ENCODE assay signal across 26 cellular contexts in the genomic region with DNA sequence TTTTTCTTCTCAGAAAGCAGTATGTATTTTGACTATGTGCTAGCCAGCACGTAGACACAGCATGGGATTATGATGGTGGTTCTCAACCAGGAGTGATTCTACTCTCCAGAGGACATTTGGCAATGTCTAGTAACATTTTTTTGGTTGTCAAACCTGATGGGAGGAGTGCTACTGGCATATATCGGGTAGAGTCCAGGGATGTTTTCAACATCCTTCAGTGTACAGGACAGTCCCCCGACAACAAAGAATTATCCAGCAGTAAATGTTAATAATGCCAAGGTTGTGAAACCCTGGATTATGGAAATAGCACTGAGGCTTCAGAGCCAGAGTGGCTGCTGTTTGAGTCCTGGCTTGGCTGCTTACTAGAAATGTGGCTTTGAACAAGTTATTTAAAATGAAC. TPM values are rescaled to one million over a fixed set of nuclear protein-coding genes. Genes with fewer than 3 reads are reported as not detected.
"Had no signal": no experiment of that assay in that cellular context is flagged by ENCODE, and none has a peak within 500 bp of the region (broad histone marks: within the 10 kb centered on the region; RNA-seq: fewer than 3 reads in every experiment).

No MANE protein-coding gene starts in this region.

- H3K4me1 ChIP-seq: suprapubic skin, vagina had no signal

- H3K27me3 Mint-ChIP-seq: dendritic cell treated with granulocyte-macrophage colony-stimulating factor and Interleukin-4, amounts not matched to agents 40 ng/mL and 50 ng/mL, for 4 days; effector memory CD8-positive, alpha-beta T cell; naive thymus-derived CD4-positive, alpha-beta T cell had no signal

- H3K36me3 ChIP-seq: prostate gland had no signal

- H3K9me3 ChIP-seq: esophagus muscularis mucosa, prostate gland, suprapubic skin, thyroid gland, upper lobe of left lung, vagina had no signal

- H3K9ac ChIP-seq: parathyroid adenoma had no signal

- H3K27ac Mint-ChIP-seq: dendritic cell treated with granulocyte-macrophage colony-stimulating factor and Interleukin-4, amounts not matched to agents 40 ng/mL and 50 ng/mL, for 4 days; effector memory CD8-positive, alpha-beta T cell; nephron progenitor cell; stimulated activated effector memory CD8-positive, alpha-beta T cell treated with anti-CD3 and anti-CD28 coated beads, Interleukin-12 subunit alpha, Interleukin-12 subunit beta, amount 100 ng/mL, for 72 hours had no signal

- H3K4me2 ChIP-seq: smooth muscle cell had no signal

- H3K27ac ChIP-seq: epithelial cell of prostate, esophagus muscularis mucosa, parathyroid adenoma, prostate gland, suprapubic skin, thyroid gland, upper lobe of left lung, vagina had no signal

- DNase-seq: effector memory CD8-positive, alpha-beta T cell; foreskin melanocyte; glutamatergic neuron; kidney; left cardiac atrium; mammary epithelial cell; naive thymus-derived CD4-positive, alpha-beta T cell; nephron progenitor cell; retina; stimulated activated CD4-positive, alpha-beta T cell treated with anti-CD3 and anti-CD28 coated beads, Interleukin-2, amount 100 ng/mL, for 48 hours; stimulated activated CD8-positive, alpha-beta memory T cell treated with anti-CD3 and anti-CD28 coated beads, Interleukin-4, amount 100 ng/mL, for 48 hours; stimulated activated naive CD8-positive, alpha-beta T cell treated with anti-CD3 and anti-CD28 coated beads, Interleukin-15, Interleukin-2, amounts not matched to agents 100 U/mL and 50 U/mL, for 24 hours; thyroid gland; upper lobe of left lung had no signal

- H2AFZ ChIP-seq: parathyroid adenoma had no signal

- H3K9me3 Mint-ChIP-seq: dendritic cell treated with granulocyte-macrophage colony-stimulating factor and Interleukin-4, amounts not matched to agents 40 ng/mL and 50 ng/mL, for 4 days; effector memory CD8-positive, alpha-beta T cell; naive thymus-derived CD4-positive, alpha-beta T cell; nephron progenitor cell; stimulated activated effector memory CD8-positive, alpha-beta T cell treated with anti-CD3 and anti-CD28 coated beads, Interleukin-12 subunit alpha, Interleukin-12 subunit beta, amount 100 ng/mL, for 72 hours had no signal

- H3K4me3 ChIP-seq: esophagus muscularis mucosa, prostate gland, smooth muscle cell, suprapubic skin, thyroid gland, upper lobe of left lung, vagina had no signal

- H3K4me3 Mint-ChIP-seq: dendritic cell treated with granulocyte-macrophage colony-stimulating factor and Interleukin-4, amounts not matched to agents 40 ng/mL and 50 ng/mL, for 4 days; effector memory CD8-positive, alpha-beta T cell; naive thymus-derived CD4-positive, alpha-beta T cell; nephron progenitor cell; stimulated activated effector memory CD8-positive, alpha-beta T cell treated with anti-CD3 and anti-CD28 coated beads, Interleukin-12 subunit alpha, Interleukin-12 subunit beta, amount 100 ng/mL, for 72 hours had no signal

- H3K4me1 Mint-ChIP-seq: stimulated activated effector memory CD8-positive, alpha-beta T cell treated with anti-CD3 and anti-CD28 coated beads, Interleukin-12 subunit alpha, Interleukin-12 subunit beta, amount 100 ng/mL, for 72 hours had no signal

- H3K27me3 ChIP-seq: esophagus muscularis mucosa, suprapubic skin, thyroid gland, upper lobe of left lung, vagina had no signal

- ATAC-seq: effector memory CD8-positive, alpha-beta T cell; naive thymus-derived CD4-positive, alpha-beta T cell; sciatic nerve; stimulated activated effector memory CD8-positive, alpha-beta T cell treated with anti-CD3 and anti-CD28 coated beads, Interleukin-12 subunit alpha, Interleukin-12 subunit beta, amount 100 ng/mL, for 72 hours; stimulated activated naive CD8-positive, alpha-beta T cell treated with anti-CD3 and anti-CD28 coated beads, Interleukin-15, Interleukin-2, amounts not matched to agents 100 U/mL and 50 U/mL, for 24 hours had no signal

RNA-seq across cellular contexts. Expression of a gene that starts 54.2 kb away (rescaled TPM):
- total RNA-seq: esophagus muscularis mucosa; left cardiac atrium; mammary epithelial cell; mesenteric fat pad; naive thymus-derived CD4-positive, alpha-beta T cell; omental fat pad; prostate gland; smooth muscle cell; suprapubic skin; vagina had no signal
